ENCODE assay signal across 19 cellular contexts in the genomic region with DNA sequence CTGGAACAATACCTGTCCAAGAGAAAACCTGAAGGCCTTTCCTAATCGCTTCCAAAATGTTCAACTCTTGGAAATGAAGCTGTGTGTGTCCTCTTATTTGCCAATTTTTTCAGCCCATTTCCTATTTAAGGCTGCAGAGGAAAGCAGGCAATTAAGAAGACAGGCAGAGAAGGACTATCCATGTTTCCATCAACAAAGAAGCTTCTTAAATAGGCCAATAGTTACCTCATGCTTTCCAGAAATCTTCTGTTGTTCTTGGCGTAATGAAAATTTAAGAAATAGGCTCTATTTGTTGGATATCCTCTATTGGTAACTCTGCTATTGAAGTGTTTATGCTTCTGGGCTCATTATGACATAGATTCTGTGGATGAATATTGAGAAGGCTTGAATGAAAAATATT.
DNase-seq lines count a peak whose midpoint lies in the region; ATAC-seq, FAIRE-seq and TF ChIP-seq lines count a peak whose summit lies in the region.
"Had no signal": no experiment of that assay in that cellular context is flagged by ENCODE, and none has a peak within 500 bp of the region (broad histone marks: within the 10 kb centered on the region; RNA-seq: fewer than 3 reads in every experiment).

No MANE protein-coding gene starts in this region.

- no peak overlapping the region for H3K18ac ChIP-seq in neuronal stem cell (ENCODE audit: low read length)

- no peaks in the 10 kb centered on the region for H3K36me3 Mint-ChIP-seq in T-cell

- H2AK5ac ChIP-seq in neuronal stem cell (ENCODE audit: low read depth, low read length), result no peak overlapping the region

- no peaks in the 10 kb centered on the region for H3K9me3 Mint-ChIP-seq in T-cell

- 92% methylated on average over 2 of the region's 2 CpGs for WGBS in A549 (ENCODE audit: missing lambda C conversion rate)
- no CpG with 5 or more reads among the region's 2 CpGs for WGBS in neuronal stem cell (ENCODE audit: extremely low coverage in 2 of 2, insufficient read length in 2 of 2, insufficient replicate concordance in 1 of 2), 2 donors

- H2BK15ac ChIP-seq in neuronal stem cell (ENCODE audit: low read length), result no peak overlapping the region

- FAIRE-seq in A549 (lab: Jason Lieb, UNC), result peak; percentile 49
- FAIRE-seq: G401.6, GM12891, GM18507 had no signal

- no peaks in the 10 kb centered on the region for H4K20me1 ChIP-seq in PC-3 (ENCODE audit: low read length)
- no peaks in the 10 kb centered on the region for H4K20me1 ChIP-seq in neural cell (ENCODE audit: insufficient read depth)

- no peak overlapping the region for H3K23ac ChIP-seq in neuronal stem cell (ENCODE audit: low read depth, low read length, poor library complexity)

- H3K9ac ChIP-seq in PC-3 (ENCODE audit: low read length) (no peak overlapping the region), neural cell (ENCODE audit: low read length) (no peak overlapping the region), neuronal stem cell (ENCODE audit: low read depth, low read length, poor library complexity) (no peak overlapping the region)

- no peak overlapping the region for H4K8ac ChIP-seq in neuronal stem cell (ENCODE audit: low read depth, low read length)

- H3K36me3 ChIP-seq in PC-3 (ENCODE audit: low read depth, low read length) (no peaks in the 10 kb centered on the region), neural cell (ENCODE audit: insufficient read depth, low read length) (no peaks in the 10 kb centered on the region), neuronal stem cell (replicated peaks in 1 of 2; ENCODE audit: control insufficient read depth in 2 of 2, insufficient read depth in 2 of 2, low read length in 2 of 2) (no peaks in the 10 kb centered on the region)

- BruUV-seq in PC-3 (replicated peaks; lab: Mats Ljungman, UMichigan), result no TSS peak

- no peak overlapping the region for H2BK12ac ChIP-seq in neuronal stem cell (ENCODE audit: low read length)

- no peak overlapping the region for H3K4me3 Mint-ChIP-seq in T-cell

- no peak overlapping the region for H3K4ac ChIP-seq in neuronal stem cell (ENCODE audit: low read length)

- POLR2A ChIA-PET in A549 (lab: Yijun Ruan, JAX), result no interaction called here
- POLR2A ChIA-PET in PC-3 (lab: Charles Lee; ENCODE audit: unreplicated experiment), result no interaction called here
- POLR2A ChIA-PET in T-cell (lab: Charles Lee), result no interaction called here

- H3K9me2 ChIP-seq in PC-3 (replicated peaks; ENCODE audit: low read length) (no peaks in the 10 kb centered on the region), neural cell (ENCODE audit: insufficient read depth, low read length) (no peaks in the 10 kb centered on the region)

- H4K91ac ChIP-seq in neuronal stem cell (ENCODE audit: low read depth, low read length, poor library complexity), result no peak overlapping the region

- H3F3A ChIP-seq in PC-3 (ENCODE audit: low read length, unreplicated experiment) (peaks cover 6% of the 10 kb centered on the region), neural cell (ENCODE audit: insufficient read depth, low read length, poor library complexity, severe bottlenecking) (no peaks in the 10 kb centered on the region)

- TF ChIP-seq RAD21 in A549 (conservative IDR thresholded peaks at IDR 0.05 in 1 of 2, IDR thresholded peaks at IDR 0.05 in 1 of 2) (no peak), neural cell (conservative IDR thresholded peaks at IDR 0.05) (no peak)

- H3K79me2 ChIP-seq in PC-3 (ENCODE audit: low read length) (no peaks in the 10 kb centered on the region), neural cell (replicated peaks; ENCODE audit: insufficient read depth, low read length) (no peaks in the 10 kb centered on the region)

- TF ChIP-seq POLR2A in A549 (IDR thresholded peaks at IDR 0.05; ENCODE audit: low read length), result no peak

- H3K27me3 Mint-ChIP-seq in T-cell, result no peaks in the 10 kb centered on the region

- no peak overlapping the region for H3K4me2 ChIP-seq in A549
- H3K4me2 ChIP-seq in PC-3 (ENCODE audit: low read length), result peak overlapping the region; percentile 71
- H3K4me2 ChIP-seq in neural cell (ENCODE audit: low read length), result no peak overlapping the region
- no peak overlapping the region for H3K4me2 ChIP-seq in neuronal stem cell (ENCODE audit: insufficient read depth, low read length, poor library complexity, severe bottlenecking)

- no peak overlapping the region for H3K27ac Mint-ChIP-seq in T-cell

- CTCF ChIA-PET in A549 (lab: Yijun Ruan, JAX), result interaction anchor here (0.6 to 1.4 kb wide), 3 partner anchors 29 to 862 kb away, joined by 3 to 6 read pairs (median 3); no protein-coding TSS in a partner anchor
- CTCF ChIA-PET in PC-3 (lab: Charles Lee), result no interaction called here
- CTCF ChIA-PET in T-cell (lab: Charles Lee), result no interaction called here

- no peak for TF ChIP-seq EP300 in A549 (IDR thresholded peaks at IDR 0.05)
- TF ChIP-seq EP300 in neural cell (conservative IDR thresholded peaks at IDR 0.05; ENCODE audit: poor library complexity, severe bottlenecking), result no peak

- peaks cover 26% of the 10 kb centered on the region for H3K4me1 ChIP-seq in A549
- peaks cover 37% of the 10 kb centered on the region for H3K4me1 ChIP-seq in PC-3 (ENCODE audit: insufficient read depth, low read length)
- H3K4me1 ChIP-seq in neuronal stem cell (ENCODE audit: control insufficient read depth in 2 of 2, insufficient read depth in 1 of 2, low read depth in 1 of 2, low read length in 2 of 2), result no peaks in the 10 kb centered on the region

- DNase-seq in A549 (ENCODE audit: low read depth in 1 of 2, low spot score in 1 of 2) (no peak), PC-3 (no peak), fibroblast of the aortic adventitia (ENCODE audit: low read depth) (peak; percentile 82), neuronal stem cell (ENCODE audit: low spot score) (no peak), T-cell (no peak)
- DNase-seq: 8988T, C1 segment of cervical spinal cord, DND-41, Karpas-422, MM.1S, NCI-H1105, NCI-H1694, NCI-H510A treated with DMSO at 0.1 percent for 48 hours had no signal

- ATAC-seq in A549 (no peak), PC-3 (no peak), HG02938 (IDR thresholded peaks at IDR 0.05; ENCODE audit: unreplicated experiment) (no peak), T-cell (replicated peaks in 1 of 4) (no peak), GM21737 (IDR thresholded peaks at IDR 0.05; ENCODE audit: unreplicated experiment) (no peak)

- H3K14ac ChIP-seq in neuronal stem cell (ENCODE audit: low read length), result no peak overlapping the region

- no peaks in the 10 kb centered on the region for H3K4me1 Mint-ChIP-seq in T-cell

- H3K9me3 ChIP-seq in A549 (no peaks in the 10 kb centered on the region), PC-3 (ENCODE audit: low read length) (no peaks in the 10 kb centered on the region), neural cell (ENCODE audit: low read length) (no peaks in the 10 kb centered on the region), neuronal stem cell (replicated peaks in 1 of 2; ENCODE audit: control insufficient read depth in 2 of 2, insufficient read depth in 1 of 2, low read depth in 1 of 2, low read length in 2 of 2) (no peaks in the 10 kb centered on the region)

- H2AFZ ChIP-seq in PC-3 (ENCODE audit: low read length) (no peak overlapping the region), neural cell (ENCODE audit: low read depth, low read length) (no peak overlapping the region), neuronal stem cell (ENCODE audit: low read length) (no peak overlapping the region)

- H3K79me1 ChIP-seq in neuronal stem cell (ENCODE audit: low read depth, low read length), result no peaks in the 10 kb centered on the region

- H3K4me3 ChIP-seq in A549 (no peak overlapping the region), PC-3 (ENCODE audit: low read length) (no peak overlapping the region), fibroblast of the aortic adventitia (ENCODE audit: low read depth, low read length) (no peak overlapping the region), neural cell (ENCODE audit: low read length) (no peak overlapping the region), neuronal stem cell (ENCODE audit: low read length in 2 of 2) (no peak overlapping the region)

- H3K27ac ChIP-seq in A549 (peak overlapping the region in 1 of 2 experiments; percentile 86; a peak in 4 of 6 replicates), PC-3 (ENCODE audit: low read length) (peak overlapping the region; percentile 95), neural cell (ENCODE audit: low read length) (peak overlapping the region; percentile 24), neuronal stem cell (replicated peaks; ENCODE audit: low read length) (no peak overlapping the region)

- no peak overlapping the region for H2BK120ac ChIP-seq in neuronal stem cell (ENCODE audit: low read depth, low read length)

- TF ChIP-seq CTCF in A549 (IDR thresholded peaks at IDR 0.05), result no peak
- no peak for TF ChIP-seq CTCF in PC-3 (conservative IDR thresholded peaks at IDR 0.05; ENCODE audit: low read depth, low read length)
- TF ChIP-seq CTCF in fibroblast of the aortic adventitia (IDR thresholded peaks at IDR 0.05; ENCODE audit: insufficient read depth, low read length), result no peak
- no peak for TF ChIP-seq CTCF in neural cell (IDR thresholded peaks at IDR 0.05; ENCODE audit: poor library complexity, severe bottlenecking)

- H2BK5ac ChIP-seq in neuronal stem cell (ENCODE audit: low read length), result no peak overlapping the region

- no peaks in the 10 kb centered on the region for H3K27me3 ChIP-seq in PC-3 (ENCODE audit: low read length)
- no peaks in the 10 kb centered on the region for H3K27me3 ChIP-seq in neural cell (ENCODE audit: insufficient read depth, low read depth, low read length)
- H3K27me3 ChIP-seq in neuronal stem cell (ENCODE audit: control insufficient read depth in 3 of 3, insufficient read depth in 3 of 3, low read depth in 1 of 3, low read length in 3 of 3), result no peaks in the 10 kb centered on the region

- intact Hi-C loops in PC-3 (cut with micrococcal nuclease), result loop anchor here (5.0 kb wide), 1 partner anchor 576 kb away; no protein-coding TSS in a partner anchor

TF ChIP-seq in A549, 52 proteins besides CTCF, POLR2A, EP300 and RAD21 (continues in another document):
- TF ChIP-seq EHMT2 (IDR thresholded peaks at IDR 0.05; ENCODE audit: low read depth) (no peak), ZSCAN20 (CRISPR knock-in tag; IDR thresholded peaks at IDR 0.05) (no peak), GATA3 (IDR thresholded peaks at IDR 0.05; ENCODE audit: borderline replicate concordance) (no peak), FOSB (CRISPR knock-in tag; IDR thresholded peaks at IDR 0.05) (no peak), CHD2 (IDR thresholded peaks at IDR 0.05; ENCODE audit: low read length, partially characterized antibody) (no peak), KDM5A (IDR thresholded peaks at IDR 0.05) (no peak), EHF (CRISPR knock-in tag; IDR thresholded peaks at IDR 0.05) (no peak), JUNB (IDR thresholded peaks at IDR 0.05) (no peak)

TF ChIP-seq in neural cell, 6 proteins besides CTCF, POLR2A, EP300 and RAD21 (continues in another document):
- TF ChIP-seq EZH2 (IDR thresholded peaks at IDR 0.05; ENCODE audit: borderline replicate concordance, insufficient read depth, low read length, poor library complexity, severe bottlenecking), result no peak
